Comparison of ENCODE assay signal across 1 cellular context in the genomic region with DNA sequence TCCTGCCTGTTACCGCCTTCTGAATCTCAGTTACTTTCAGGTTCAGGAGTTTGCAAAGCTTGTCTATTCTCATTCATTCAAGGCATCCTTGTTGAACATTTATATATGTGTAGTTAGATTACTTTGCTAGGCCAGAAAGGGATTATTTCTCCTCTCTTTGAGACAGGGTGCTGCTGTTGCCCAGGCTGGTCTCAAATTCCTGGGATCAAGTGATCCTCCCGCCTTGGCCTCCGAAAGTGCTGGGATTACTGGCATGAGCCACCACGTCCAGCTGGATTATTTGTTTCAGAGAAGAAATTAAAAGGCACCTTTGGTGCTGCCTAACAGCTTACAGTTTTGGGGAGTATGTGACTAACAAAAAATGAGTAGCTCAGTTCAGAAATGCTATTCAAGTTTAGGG.
TF ChIP-seq lines count a peak whose summit lies in the region.

No MANE protein-coding gene starts in this region.

TF ChIP-seq in endothelial cell of umbilical vein, 7 proteins besides CTCF, POLR2A, EP300 and RAD21:
- TF ChIP-seq FOS (IDR thresholded peaks at IDR 0.05; ENCODE audit: borderline replicate concordance, insufficient read depth, low read length) (no peak), EZH2 (IDR thresholded peaks at IDR 0.05; ENCODE audit: borderline replicate concordance, low read depth, low read length, severe bottlenecking) (no peak), GATA2 (IDR thresholded peaks at IDR 0.05; ENCODE audit: insufficient read depth, insufficient read length, low read depth, low read length) (no peak)
